Comparison of ENCODE assay signal across 23 cellular contexts in genomic region chr20:45441746-45442145, GRCh38. TPM values are rescaled to one million over a fixed set of nuclear protein-coding genes. Genes with fewer than 3 reads are reported as not detected.
DNase-seq lines count a peak whose midpoint lies in the region; ATAC-seq and TF ChIP-seq lines count a peak whose summit lies in the region.
"Had no signal": no experiment of that assay in that cellular context is flagged by ENCODE, and none has a peak within 500 bp of the region (broad histone marks: within the 10 kb centered on the region; RNA-seq: fewer than 3 reads in every experiment).

No MANE protein-coding gene starts in this region.

- 50 to 73% methylated on average over 1 of the region's 1 CpG for WGBS in thyroid gland, 2 donors

- H3K27me3 ChIP-seq in Caco-2 (replicated peaks; ENCODE audit: control insufficient read depth, insufficient read depth, low read length) (no peaks in the 10 kb centered on the region), PC-9 (ENCODE audit: insufficient read depth, low read depth) (no peaks in the 10 kb centered on the region), neural progenitor cell (no peaks in the 10 kb centered on the region), thyroid gland (no peaks in the 10 kb centered on the region)

- H3K27ac ChIP-seq in PC-9 (no peak overlapping the region), neural progenitor cell (no peak overlapping the region), thyroid gland (peak overlapping the region in 1 of 3 donors; percentile 23)
- H3K27ac ChIP-seq: 22Rv1, A549, C4-2B, HL-60 had no signal

- TF ChIP-seq CTCF in Caco-2 (IDR thresholded peaks at IDR 0.05; ENCODE audit: insufficient read depth in 1 of 2, low read depth in 1 of 2, low read length in 1 of 2, severe bottlenecking in 1 of 2, unreplicated experiment in 1 of 2) (no peak), PC-9 (conservative IDR thresholded peaks at IDR 0.05) (no peak), neural progenitor cell (IDR thresholded peaks at IDR 0.05) (no peak), thyroid gland (IDR thresholded peaks at IDR 0.05) (no peak)

- H3K4me2 ChIP-seq in PC-9, result peak overlapping the region; percentile 2; the same call in 1 of the 2 replicates
- no peak overlapping the region for H3K4me2 ChIP-seq in neural progenitor cell
- H3K4me2 ChIP-seq: A549 had no signal

- H3K27me3 Mint-ChIP-seq in Caco-2 (ENCODE audit: insufficient read depth, unreplicated experiment), result no peaks in the 10 kb centered on the region
- peaks cover 5% of the 10 kb centered on the region for H3K27me3 Mint-ChIP-seq in neural progenitor cell (ENCODE audit: insufficient read depth, low read depth)
- peaks cover 16% of the 10 kb centered on the region for H3K27me3 Mint-ChIP-seq in stimulated activated naive CD8-positive, alpha-beta T cell treated with anti-CD3 and anti-CD28 coated beads, Interleukin-15, amount 100 ng/mL, for 72 hours
- H3K27me3 Mint-ChIP-seq in stimulated activated memory B cell treated with anti-CD40 and anti-IgM and Interleukin-4, amounts not matched to agents 10 μg/mL and 1 μg/mL and 100 μg/mL, for 72 hours, result peaks cover 9% of the 10 kb centered on the region
- peaks cover 14% of the 10 kb centered on the region for H3K27me3 Mint-ChIP-seq in activated naive CD8-positive, alpha-beta T cell treated with anti-CD3 and anti-CD28 coated beads, Interleukin-2, amount 50 U/mL, for 24 hours

- H3F3A ChIP-seq in PC-9 (ENCODE audit: insufficient read depth, low read depth) (no peaks in the 10 kb centered on the region), neural progenitor cell (ENCODE audit: low read depth) (no peaks in the 10 kb centered on the region)

- no peak overlapping the region for H3K4me3 ChIP-seq in Caco-2 (ENCODE audit: low read depth, low read length)
- no peak overlapping the region for H3K4me3 ChIP-seq in PC-9
- no peak overlapping the region for H3K4me3 ChIP-seq in neural progenitor cell
- no peak overlapping the region for H3K4me3 ChIP-seq in thyroid gland (replicated peaks in 1 of 3)
- H3K4me3 ChIP-seq: A549, GM12878 had no signal

- peak overlapping the region; percentile 57 for H3K4me3 Mint-ChIP-seq in Caco-2 (ENCODE audit: unreplicated experiment)
- no peak overlapping the region for H3K4me3 Mint-ChIP-seq in neural progenitor cell
- H3K4me3 Mint-ChIP-seq in stimulated activated naive CD8-positive, alpha-beta T cell treated with anti-CD3 and anti-CD28 coated beads, Interleukin-15, amount 100 ng/mL, for 72 hours, result no peak overlapping the region
- H3K4me3 Mint-ChIP-seq in stimulated activated memory B cell treated with anti-CD40 and anti-IgM and Interleukin-4, amounts not matched to agents 10 μg/mL and 1 μg/mL and 100 μg/mL, for 72 hours, result no peak overlapping the region
- no peak overlapping the region for H3K4me3 Mint-ChIP-seq in activated naive CD8-positive, alpha-beta T cell treated with anti-CD3 and anti-CD28 coated beads, Interleukin-2, amount 50 U/mL, for 24 hours
- H3K4me3 Mint-ChIP-seq: CD4-positive, alpha-beta T cell; HFFc6 had no signal

- no peak for ATAC-seq in stimulated activated naive CD8-positive, alpha-beta T cell treated with anti-CD3 and anti-CD28 coated beads, Interleukin-15, amount 100 ng/mL, for 72 hours
- no peak for ATAC-seq in stimulated activated memory B cell treated with anti-CD40 and anti-IgM and Interleukin-4, amounts not matched to agents 10 μg/mL and 1 μg/mL and 100 μg/mL, for 72 hours
- no peak for ATAC-seq in activated naive CD8-positive, alpha-beta T cell treated with anti-CD3 and anti-CD28 coated beads, Interleukin-2, amount 50 U/mL, for 24 hours
- ATAC-seq: A549, GM12878, HCT116 had no signal

- peaks cover 55% of the 10 kb centered on the region for H3K4me1 Mint-ChIP-seq in Caco-2 (ENCODE audit: low read depth, unreplicated experiment)
- no peaks in the 10 kb centered on the region for H3K4me1 Mint-ChIP-seq in neural progenitor cell
- H3K4me1 Mint-ChIP-seq in stimulated activated naive CD8-positive, alpha-beta T cell treated with anti-CD3 and anti-CD28 coated beads, Interleukin-15, amount 100 ng/mL, for 72 hours, result peaks cover 20% of the 10 kb centered on the region
- peaks cover 5% of the 10 kb centered on the region for H3K4me1 Mint-ChIP-seq in stimulated activated memory B cell treated with anti-CD40 and anti-IgM and Interleukin-4, amounts not matched to agents 10 μg/mL and 1 μg/mL and 100 μg/mL, for 72 hours
- peaks cover 27% of the 10 kb centered on the region for H3K4me1 Mint-ChIP-seq in activated naive CD8-positive, alpha-beta T cell treated with anti-CD3 and anti-CD28 coated beads, Interleukin-2, amount 50 U/mL, for 24 hours

- H3K36me3 ChIP-seq in Caco-2 (ENCODE audit: control insufficient read depth, insufficient read depth, low read length) (no peaks in the 10 kb centered on the region), PC-9 (ENCODE audit: low read depth) (no peaks in the 10 kb centered on the region), neural progenitor cell (no peaks in the 10 kb centered on the region), thyroid gland (no peaks in the 10 kb centered on the region)

- no peak overlapping the region for H3K9ac ChIP-seq in neural progenitor cell

- H3K27ac Mint-ChIP-seq in Caco-2 (ENCODE audit: unreplicated experiment) (peak overlapping the region; percentile 89), neural progenitor cell (no peak overlapping the region)
- H3K27ac Mint-ChIP-seq in stimulated activated naive CD8-positive, alpha-beta T cell treated with anti-CD3 and anti-CD28 coated beads, Interleukin-15, amount 100 ng/mL, for 72 hours, result peak overlapping the region in 1 of 2 donors; percentile 17
- H3K27ac Mint-ChIP-seq in stimulated activated memory B cell treated with anti-CD40 and anti-IgM and Interleukin-4, amounts not matched to agents 10 μg/mL and 1 μg/mL and 100 μg/mL, for 72 hours, result no peak overlapping the region
- no peak overlapping the region for H3K27ac Mint-ChIP-seq in activated naive CD8-positive, alpha-beta T cell treated with anti-CD3 and anti-CD28 coated beads, Interleukin-2, amount 50 U/mL, for 24 hours
- H3K27ac Mint-ChIP-seq: CD4-positive, alpha-beta T cell; HFFc6 had no signal

- H3K36me3 Mint-ChIP-seq in Caco-2 (ENCODE audit: insufficient read depth, unreplicated experiment), result peaks cover 21% of the 10 kb centered on the region
- no peaks in the 10 kb centered on the region for H3K36me3 Mint-ChIP-seq in neural progenitor cell
- no peaks in the 10 kb centered on the region for H3K36me3 Mint-ChIP-seq in stimulated activated memory B cell treated with anti-CD40 and anti-IgM and Interleukin-4, amounts not matched to agents 10 μg/mL and 1 μg/mL and 100 μg/mL, for 72 hours
- H3K36me3 Mint-ChIP-seq in activated naive CD8-positive, alpha-beta T cell treated with anti-CD3 and anti-CD28 coated beads, Interleukin-2, amount 50 U/mL, for 24 hours (ENCODE audit: low read depth), result no peaks in the 10 kb centered on the region

- peak; percentile 80 to 86 for DNase-seq in Caco-2
- DNase-seq in PC-9, result peak in 1 of 2 experiments; percentile 76
- peak; percentile 62 for DNase-seq in islet precursor cell
- no peak for DNase-seq in neural progenitor cell (ENCODE audit: low spot score)
- DNase-seq in stimulated activated naive CD8-positive, alpha-beta T cell treated with anti-CD3 and anti-CD28 coated beads, Interleukin-15, amount 100 ng/mL, for 72 hours, result no peak
- no peak for DNase-seq in thyroid gland
- no peak for DNase-seq in activated naive CD8-positive, alpha-beta T cell treated with anti-CD3 and anti-CD28 coated beads, Interleukin-2, amount 50 U/mL, for 24 hours
- DNase-seq: AML-193; CD4-positive, alpha-beta T cell; DMS153; DMS79; HFFc6; IMR-90 had no signal

- H2AFZ ChIP-seq in PC-9 (no peak overlapping the region), neural progenitor cell (replicated peaks) (peak overlapping the region; percentile 10)

- BruUV-seq in Caco-2 (replicated peaks; lab: Mats Ljungman, UMichigan), result no TSS peak
- BruUV-seq in PC-9 (replicated peaks; lab: Mats Ljungman, UMichigan), result no TSS peak

- no peaks in the 10 kb centered on the region for H3K9me3 Mint-ChIP-seq in Caco-2 (ENCODE audit: unreplicated experiment)
- H3K9me3 Mint-ChIP-seq in neural progenitor cell, result no peaks in the 10 kb centered on the region
- H3K9me3 Mint-ChIP-seq in stimulated activated naive CD8-positive, alpha-beta T cell treated with anti-CD3 and anti-CD28 coated beads, Interleukin-15, amount 100 ng/mL, for 72 hours, result no peaks in the 10 kb centered on the region
- no peaks in the 10 kb centered on the region for H3K9me3 Mint-ChIP-seq in stimulated activated memory B cell treated with anti-CD40 and anti-IgM and Interleukin-4, amounts not matched to agents 10 μg/mL and 1 μg/mL and 100 μg/mL, for 72 hours
- no peaks in the 10 kb centered on the region for H3K9me3 Mint-ChIP-seq in activated naive CD8-positive, alpha-beta T cell treated with anti-CD3 and anti-CD28 coated beads, Interleukin-2, amount 50 U/mL, for 24 hours
- H3K9me3 Mint-ChIP-seq: CD4-positive, alpha-beta T cell; HFFc6 had no signal

- H3K4me1 ChIP-seq in Caco-2, result peaks cover 66% of the 10 kb centered on the region
- H3K4me1 ChIP-seq in PC-9 (replicated peaks; ENCODE audit: insufficient read depth), result peaks cover 32% of the 10 kb centered on the region
- H3K4me1 ChIP-seq in neural progenitor cell, result peaks cover 5% of the 10 kb centered on the region
- peaks cover 5 to 6% of the 10 kb centered on the region in 2 donors for H3K4me1 ChIP-seq in thyroid gland
- H3K4me1 ChIP-seq: A549 had no signal

- H3K9me2 ChIP-seq in PC-9 (ENCODE audit: insufficient read depth), result peaks cover 2% of the 10 kb centered on the region; the same call in 1 of the 2 replicates

- H3K9me3 ChIP-seq in Caco-2 (no peaks in the 10 kb centered on the region), PC-9 (ENCODE audit: insufficient read depth, low read depth) (no peaks in the 10 kb centered on the region), neural progenitor cell (ENCODE audit: low read depth) (no peaks in the 10 kb centered on the region), thyroid gland (no peaks in the 10 kb centered on the region)
- H3K9me3 ChIP-seq: A549 had no signal

- no peak for TF ChIP-seq POLR2A in thyroid gland (IDR thresholded peaks at IDR 0.05)

- H4K20me1 ChIP-seq in PC-9 (ENCODE audit: insufficient read depth) (no peaks in the 10 kb centered on the region), neural progenitor cell (ENCODE audit: low read depth) (no peaks in the 10 kb centered on the region)

- intact Hi-C loops in Caco-2 (cut with micrococcal nuclease; ENCODE audit: unreplicated experiment), result loop anchor here (1.0 kb wide), 1 partner anchor 9 kb away; no protein-coding TSS in a partner anchor
- intact Hi-C loops in PC-9 (cut with micrococcal nuclease; ENCODE audit: unreplicated experiment), result no loop called here
- intact Hi-C loops in thyroid gland (cut with DNase I), result no loop called here

- POLR2A ChIA-PET in Caco-2 (lab: Charles Lee), result interaction anchor here (1.0 kb wide), 1 partner anchor 79 kb away, joined by 3 read pairs; the partner anchor contains the start of gene SYS1
- POLR2A ChIA-PET in PC-9 (lab: Charles Lee; ENCODE audit: unreplicated experiment), result no interaction called here

- H3K79me2 ChIP-seq in PC-9 (ENCODE audit: low read depth) (no peaks in the 10 kb centered on the region), neural progenitor cell (ENCODE audit: low read depth) (no peaks in the 10 kb centered on the region)

- CTCF ChIA-PET in Caco-2 (lab: Charles Lee), result interaction anchor here (0.9 to 1.0 kb wide), 5 partner anchors 9 to 329 kb away, joined by 3 to 5 read pairs (median 4); no protein-coding TSS in a partner anchor
- CTCF ChIA-PET in PC-9 (lab: Charles Lee), result no interaction called here

RNA-seq across cellular contexts. Expression of gene PIGT, which starts 25.8 kb away (rescaled TPM):
- total RNA-seq in Caco-2 (2022), result 239 and 259 TPM in 2 replicates
- total RNA-seq in PC-9 (2021), result 101 and 121 TPM in 2 replicates
- 24.5 and 57.3 TPM in 2 replicates for total RNA-seq in neural progenitor cell (ENCODE audit: low replicate concordance)
- total RNA-seq in thyroid gland, result 100 to 1,000 TPM in 3 of 4 donors, 10 to 100 TPM in 1; 85.0 to 122 (median 114) TPM

RNA-seq across cellular contexts. Expression of gene WFDC2, which starts 27.8 kb away (rescaled TPM):
- total RNA-seq in Caco-2 (2022) (14.3 and 16.9 TPM in 2 replicates), PC-9 (2021) (159 and 185 TPM in 2 replicates), neural progenitor cell (ENCODE audit: low replicate concordance) (2.7 and 5.8 TPM in 2 replicates), thyroid gland (100 to 1,000 TPM; 109 to 163 (median 131) TPM)
- total RNA-seq: CD4-positive, alpha-beta T cell; Daoy; G401; GM12878; HT1080; IMR-90 had no signal

RNA-seq across cellular contexts. Expression of gene DBNDD2, which starts 33.7 kb away (rescaled TPM):
- total RNA-seq in Caco-2 (2022) (71.0 and 74.3 TPM in 2 replicates), PC-9 (2021) (69.0 and 77.1 TPM in 2 replicates), neural progenitor cell (ENCODE audit: low replicate concordance) (10.2 and 15.1 TPM in 2 replicates), thyroid gland (10 to 100 TPM; 12.1 to 47.4 (median 20.9) TPM)

Comparison
In these comparisons a context has a peak if more than half of its experiments do, and no peak if none do; other contexts are left out.
1. DNase-seq: peak in Caco-2 (2 of 2) and islet precursor cell (single experiment); none in neural progenitor cell (single experiment), stimulated activated naive CD8-positive, alpha-beta T cell treated with anti-CD3 and anti-CD28 coated beads, Interleukin-15, amount 100 ng/mL, for 72 hours (0 of 2), thyroid gland (0 of 2) and activated naive CD8-positive, alpha-beta T cell treated with anti-CD3 and anti-CD28 coated beads, Interleukin-2, amount 50 U/mL, for 24 hours (single experiment).